8 cellular contexts compared by ENCODE assay signal in the genomic region with DNA sequence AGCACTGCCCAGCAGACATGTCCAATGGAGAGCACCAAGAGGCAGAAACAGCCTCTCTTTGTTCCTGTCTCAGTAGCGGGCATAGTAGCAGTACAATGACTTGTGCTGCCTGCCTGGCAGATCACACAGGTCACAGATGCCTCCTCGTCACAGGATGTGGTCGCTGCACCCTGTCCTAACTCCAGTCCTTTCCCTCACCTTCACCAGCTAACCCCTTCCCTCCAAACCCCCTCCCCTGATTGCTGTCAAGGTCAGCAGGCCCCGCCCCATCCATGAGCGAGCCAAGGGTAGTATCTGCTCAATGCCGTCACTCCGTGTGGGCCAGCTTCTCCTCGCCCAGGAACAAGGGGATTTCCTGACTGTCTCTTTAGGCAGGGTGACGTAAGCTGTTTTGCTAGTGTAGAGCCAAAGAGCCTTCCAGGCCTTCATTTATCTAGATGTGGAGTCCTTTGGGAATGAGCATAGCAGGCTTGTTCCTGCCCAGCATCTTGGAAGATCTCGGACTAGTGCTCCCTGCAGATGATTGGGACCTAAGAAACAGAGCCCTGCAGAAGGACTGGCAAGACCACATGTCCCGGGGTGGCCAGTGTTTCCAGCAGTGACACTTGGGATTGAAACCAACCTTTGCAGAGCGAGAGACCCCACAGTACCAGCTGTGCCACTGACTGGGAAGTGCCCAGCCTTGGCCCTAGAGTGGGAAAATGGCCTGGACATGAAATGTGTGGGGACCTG.
DNase-seq lines count a peak whose midpoint lies in the region; ATAC-seq and TF ChIP-seq lines count a peak whose summit lies in the region.

No MANE protein-coding gene starts in this region.

- no peak overlapping the region for H3K4me3 ChIP-seq in A673 (ENCODE audit: low read depth, low read length, poor library complexity, severe bottlenecking)

- CTCF ChIA-PET in A673 (lab: Charles Lee) = no interaction called here

- DNase-seq in A673 (ENCODE audit: low spot score) (peak; percentile 55), caudate nucleus (lab: John Stamatoyannopoulos, UW) (peak in 26 of 61 donors; percentile 21 to 73 (median 40)), naive B cell (peak; percentile 89)
- peak; percentile 70 to 74 for DNase-seq in activated CD4-positive, alpha-beta T cell treated with anti-CD3 and anti-CD28 coated beads for 4 hours
- peak; percentile 75 for DNase-seq in stimulated activated naive CD4-positive, alpha-beta T cell treated with Interleukin-2 at 50 U/mL for 16 hours (lab: John Stamatoyannopoulos, UW)

- peaks cover 0 to under 1% (median 0%) of the 10 kb centered on the region in 3 donors for H3K27me3 Mint-ChIP-seq in naive B cell

- H3K27me3 ChIP-seq in A673 (replicated peaks; ENCODE audit: insufficient read depth, low read depth, low read length, poor library complexity) = no peaks in the 10 kb centered on the region

- H3K4me1 Mint-ChIP-seq in naive B cell = peaks cover 62 to 89% (median 84%) of the 10 kb centered on the region in 3 donors

- H3K27ac ChIP-seq in A673 (ENCODE audit: low read depth, low read length, poor library complexity, severe bottlenecking) (no peak overlapping the region), caudate nucleus (ENCODE audit: low read depth, low read length) (peak overlapping the region; percentile 53)

- peak overlapping the region; percentile 67 to 95 (median 87) for H3K4me3 Mint-ChIP-seq in naive B cell

- POLR2A ChIA-PET in A673 (lab: Charles Lee; ENCODE audit: low non-redundant PET) = no interaction called here

- no peaks in the 10 kb centered on the region for H3K9me3 ChIP-seq in A673 (ENCODE audit: low read depth, low read length, poor library complexity, severe bottlenecking)

- BruUV-seq in A673 (replicated peaks; lab: Mats Ljungman, UMichigan) = no TSS peak

- peak overlapping the region; percentile 94 to 100 (median 100) for H3K27ac Mint-ChIP-seq in naive B cell

- H3K9me3 Mint-ChIP-seq in naive B cell = no peaks in the 10 kb centered on the region

- intact Hi-C loops in A673 (cut with micrococcal nuclease; ENCODE audit: unreplicated experiment) = no loop called here

- peaks cover 39% of the 10 kb centered on the region for H3K4me1 ChIP-seq in A673 (ENCODE audit: insufficient read depth, low read length, poor library complexity, severe bottlenecking)

- H3K36me3 ChIP-seq in A673 (ENCODE audit: insufficient read depth, low read length, poor library complexity, severe bottlenecking) = no peaks in the 10 kb centered on the region

- peak; percentile 47 for ATAC-seq in HG02981 (IDR thresholded peaks at IDR 0.05; ENCODE audit: unreplicated experiment)
- ATAC-seq in naive B cell (ENCODE audit: low read depth in 2 of 2) = peak; percentile 68 to 72
- no peak for ATAC-seq in GM19467 (IDR thresholded peaks at IDR 0.05; ENCODE audit: unreplicated experiment)
- no peak for ATAC-seq in HG02678 (IDR thresholded peaks at IDR 0.05; ENCODE audit: unreplicated experiment)

- TF ChIP-seq CTCF in A673 (conservative IDR thresholded peaks at IDR 0.05; ENCODE audit: low read depth, low read length) = no peak

- no peaks in the 10 kb centered on the region for H3K36me3 Mint-ChIP-seq in naive B cell

Comparison
In these comparisons a context has a peak if more than half of its experiments do, and no peak if none do; other contexts are left out.
1. ATAC-seq: peak in HG02981 (single experiment) and naive B cell (2 of 2); none in GM19467 (single experiment) and HG02678 (single experiment).